In the genomic region with DNA sequence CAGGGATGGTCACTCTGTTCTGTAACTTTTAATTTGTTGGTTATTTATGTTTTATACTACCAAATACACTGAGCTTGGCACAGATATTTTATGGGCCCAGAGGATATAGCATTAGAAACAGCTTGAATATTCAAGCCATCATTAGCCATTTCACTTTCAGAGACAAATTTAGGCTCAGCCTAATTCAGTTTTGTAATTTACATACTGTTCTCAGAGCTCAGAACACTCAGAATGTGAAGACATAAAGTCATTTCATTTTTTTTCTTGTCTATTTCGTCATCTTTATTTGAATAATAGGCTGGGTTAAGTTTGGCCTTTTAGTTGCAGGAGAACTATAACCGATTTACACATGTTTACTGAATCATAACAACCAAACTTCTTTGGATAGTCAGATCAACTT, we compare ENCODE assay signal across 19 cellular contexts.
DNase-seq lines count a peak whose midpoint lies in the region; ATAC-seq and TF ChIP-seq lines count a peak whose summit lies in the region.
"Had no signal": no experiment of that assay in that cellular context is flagged by ENCODE, and none has a peak within 500 bp of the region (broad histone marks: within the 10 kb centered on the region; RNA-seq: fewer than 3 reads in every experiment).

No MANE protein-coding gene starts in this region.

- DNase-seq in germinal center (ENCODE audit: low spot score) (peak; percentile 38), transverse colon (no peak)
- DNase-seq: activated CD4-positive, alpha-beta T cell treated with anti-CD3 and anti-CD28 coated beads for 48 hours; activated CD8-positive, alpha-beta memory T cell treated with anti-CD3 and anti-CD28 coated beads, Interleukin-2, amount 50 U/mL, for 4 hours; activated effector memory CD4-positive, alpha-beta T cell treated with anti-CD3 and anti-CD28 coated beads, Interleukin-2, amount 50 U/mL, for 16 hours; amniotic stem cell; GOT3; hippocampal formation; kidney; mammary epithelial cell; NCI-H1417; NCI-H2171 treated with DMSO at 0.1 percent for 48 hours; stimulated activated naive B cell treated with anti-CD40 and anti-IgM and Interleukin-4, amounts not matched to agents 10 μg/mL and 1 μg/mL and 100 μg/mL, for 72 hours had no signal

- no peaks in the 10 kb centered on the region for H3K36me3 ChIP-seq in transverse colon

- no peak for TF ChIP-seq EP300 in transverse colon (IDR thresholded peaks at IDR 0.05; ENCODE audit: low read depth)

- no peak overlapping the region for H3K27ac ChIP-seq in transverse colon

- in situ Hi-C loops in transverse colon (cut with MboI; ENCODE audit: low pct_ligation_motif_present in 1 of 4, low pct_unique_long_range_greater_than_20kb in 1 of 4, low sequenced_read_pairs in 3 of 4), result loop anchor here in 3 of 4 donors (10.0 to 25.0 kb wide), 6 partner anchors 219 to 687 kb away; no protein-coding TSS in a partner anchor

- no peaks in the 10 kb centered on the region for H3K4me1 ChIP-seq in transverse colon

- no peak for TF ChIP-seq CTCF in transverse colon (IDR thresholded peaks at IDR 0.05)

- no peaks in the 10 kb centered on the region for H3K9me3 ChIP-seq in transverse colon

- intact Hi-C loops in transverse colon (cut with DNase I; ENCODE audit: low total_unique reads), result loop anchor here (10.0 kb wide), 1 partner anchor 669 kb away; no protein-coding TSS in a partner anchor

- peaks cover 65% of the 10 kb centered on the region for H3K27me3 ChIP-seq in transverse colon

- 44 to 65% methylated on average over 2 of the region's 2 CpGs for WGBS in transverse colon (ENCODE audit: low coverage in 1 of 2), 2 donors

- H3K4me3 ChIP-seq in transverse colon, result no peak overlapping the region

- TF ChIP-seq POLR2A in transverse colon (IDR thresholded peaks at IDR 0.05), result no peak

- ATAC-seq in GM19035 (IDR thresholded peaks at IDR 0.05; ENCODE audit: unreplicated experiment), result peak; percentile 52
- ATAC-seq in GM21717 (IDR thresholded peaks at IDR 0.05; ENCODE audit: unreplicated experiment), result peak; percentile 63
- ATAC-seq in HG03060 (IDR thresholded peaks at IDR 0.05; ENCODE audit: low read depth, unreplicated experiment), result peak; percentile 34
- ATAC-seq in GM18511 (IDR thresholded peaks at IDR 0.05; ENCODE audit: unreplicated experiment), result no peak
- ATAC-seq in HG03571 (IDR thresholded peaks at IDR 0.05; ENCODE audit: unreplicated experiment), result no peak
- ATAC-seq: sciatic nerve; stimulated activated naive B cell treated with anti-CD40 and anti-IgM and Interleukin-4, amounts not matched to agents 10 μg/mL and 1 μg/mL and 100 μg/mL, for 72 hours had no signal

Comparison
In these comparisons a context has a peak if more than half of its experiments do, and no peak if none do; other contexts are left out.
1. ATAC-seq: peak in GM19035 (single experiment), GM21717 (single experiment) and HG03060 (single experiment); none in GM18511 (single experiment) and HG03571 (single experiment).